8 cellular contexts compared by ENCODE assay signal in the genomic region with DNA sequence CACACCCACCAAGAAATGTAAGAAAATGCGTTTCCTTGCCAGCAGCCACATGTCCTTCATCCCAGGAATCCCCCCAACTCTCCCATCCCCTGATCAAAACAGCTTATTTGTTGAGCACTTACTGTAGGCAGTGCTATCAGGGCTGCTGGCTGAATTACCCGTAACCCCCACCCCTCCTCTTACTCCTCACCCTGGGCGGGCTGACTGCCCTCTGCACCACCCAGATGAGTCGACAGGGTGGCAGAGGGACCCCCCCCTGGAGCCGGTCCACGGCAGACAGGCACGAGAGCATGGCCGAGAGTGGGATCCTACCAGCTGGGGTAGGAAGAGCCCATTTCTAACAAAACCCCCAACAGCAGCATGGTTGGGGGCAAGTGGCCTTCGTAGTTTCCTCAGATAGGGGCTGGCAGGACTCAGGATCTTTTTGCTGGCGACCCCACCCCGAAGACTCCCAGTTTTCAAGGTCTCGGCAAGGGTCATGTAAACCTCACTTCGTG. TPM values are rescaled to one million over a fixed set of nuclear protein-coding genes. Genes with fewer than 3 reads are reported as not detected.
A peak's percentile ranks its signal among the peaks of the same experiment; 100 is the strongest.
DNase-seq lines count a peak whose midpoint lies in the region; ATAC-seq, FAIRE-seq and TF ChIP-seq lines count a peak whose summit lies in the region.

No MANE protein-coding gene starts in this region.

- no peaks in the 10 kb centered on the region for H3K9me2 ChIP-seq in neural cell (ENCODE audit: insufficient read depth, low read length)

- peak overlapping the region; percentile 27 for H3K9ac ChIP-seq in endocrine pancreas (ENCODE audit: control insufficient read depth, insufficient read depth, low read length)
- H3K9ac ChIP-seq in neural cell (ENCODE audit: low read length) = peak overlapping the region; percentile 44

- no peak overlapping the region for H3K4me2 ChIP-seq in neural cell (ENCODE audit: low read length)

- H2AFZ ChIP-seq in neural cell (ENCODE audit: low read depth, low read length) = no peak overlapping the region

- TF ChIP-seq RAD21 in neural cell (conservative IDR thresholded peaks at IDR 0.05) = no peak

- no peak for TF ChIP-seq CTCF in neural cell (IDR thresholded peaks at IDR 0.05; ENCODE audit: poor library complexity, severe bottlenecking)
- no peak for TF ChIP-seq CTCF in D721Med (IDR thresholded peaks at IDR 0.05; ENCODE audit: insufficient read depth, missing control alignments)

- no peaks in the 10 kb centered on the region for H3K36me3 ChIP-seq in endocrine pancreas (ENCODE audit: control insufficient read depth, insufficient read depth, low read length)
- no peaks in the 10 kb centered on the region for H3K36me3 ChIP-seq in neural cell (ENCODE audit: insufficient read depth, low read length)

- peak overlapping the region; percentile 56 for H3K27ac ChIP-seq in neural cell (ENCODE audit: low read length)

- peak; percentile 23 for ATAC-seq in SK-N-SH treated with all-trans-retinoic acid at 6 μM for 48 hours

- peaks cover 4% of the 10 kb centered on the region for H3K4me1 ChIP-seq in endocrine pancreas (ENCODE audit: control insufficient read depth, insufficient read depth, low read length)

- no peaks in the 10 kb centered on the region for H3K27me3 ChIP-seq in endocrine pancreas (ENCODE audit: control insufficient read depth, insufficient read depth, low read length)
- peaks cover 11% of the 10 kb centered on the region for H3K27me3 ChIP-seq in neural cell (ENCODE audit: insufficient read depth, low read depth, low read length)

- FAIRE-seq in D721Med (lab: Jason Lieb, UNC) = no peak

- H3K9me3 ChIP-seq in endocrine pancreas (ENCODE audit: control insufficient read depth, low read length) (no peaks in the 10 kb centered on the region), neural cell (ENCODE audit: low read length) (no peaks in the 10 kb centered on the region)

- H4K20me1 ChIP-seq in neural cell (ENCODE audit: insufficient read depth) = peaks cover 39% of the 10 kb centered on the region

- DNase-seq in SHP77 treated with DMSO at 0.1 percent for 48 hours (lab: John Stamatoyannopoulos, UW) = peak; percentile 49
- no peak for DNase-seq in SHP77 (lab: John Stamatoyannopoulos, UW)
- DNase-seq in globus pallidus (ENCODE audit: low spot score) = no peak
- DNase-seq in DMS153 (lab: John Stamatoyannopoulos, UW) = no peak
- no peak for DNase-seq in D721Med (ENCODE audit: insufficient read length, low spot score)

- H3K4me3 ChIP-seq in endocrine pancreas (ENCODE audit: control insufficient read depth, insufficient read depth, low read length) = no peak overlapping the region
- H3K4me3 ChIP-seq in neural cell (ENCODE audit: low read length) = peak overlapping the region; percentile 62

- no peaks in the 10 kb centered on the region for H3F3A ChIP-seq in neural cell (ENCODE audit: insufficient read depth, low read length, poor library complexity, severe bottlenecking)

- TF ChIP-seq EP300 in neural cell (conservative IDR thresholded peaks at IDR 0.05; ENCODE audit: poor library complexity, severe bottlenecking) = no peak

- peaks cover 29% of the 10 kb centered on the region for H3K79me2 ChIP-seq in neural cell (replicated peaks; ENCODE audit: insufficient read depth, low read length)

TF ChIP-seq in SK-N-SH treated with all-trans-retinoic acid at 6 μM for 48 hours, 23 proteins besides CTCF, POLR2A, EP300 and RAD21:
- TF ChIP-seq GLIS3 (CRISPR knock-in tag; IDR thresholded peaks at IDR 0.05) = peak; percentile 15; the same call in 1 of the 2 replicates
- TF ChIP-seq, protein P1, sequence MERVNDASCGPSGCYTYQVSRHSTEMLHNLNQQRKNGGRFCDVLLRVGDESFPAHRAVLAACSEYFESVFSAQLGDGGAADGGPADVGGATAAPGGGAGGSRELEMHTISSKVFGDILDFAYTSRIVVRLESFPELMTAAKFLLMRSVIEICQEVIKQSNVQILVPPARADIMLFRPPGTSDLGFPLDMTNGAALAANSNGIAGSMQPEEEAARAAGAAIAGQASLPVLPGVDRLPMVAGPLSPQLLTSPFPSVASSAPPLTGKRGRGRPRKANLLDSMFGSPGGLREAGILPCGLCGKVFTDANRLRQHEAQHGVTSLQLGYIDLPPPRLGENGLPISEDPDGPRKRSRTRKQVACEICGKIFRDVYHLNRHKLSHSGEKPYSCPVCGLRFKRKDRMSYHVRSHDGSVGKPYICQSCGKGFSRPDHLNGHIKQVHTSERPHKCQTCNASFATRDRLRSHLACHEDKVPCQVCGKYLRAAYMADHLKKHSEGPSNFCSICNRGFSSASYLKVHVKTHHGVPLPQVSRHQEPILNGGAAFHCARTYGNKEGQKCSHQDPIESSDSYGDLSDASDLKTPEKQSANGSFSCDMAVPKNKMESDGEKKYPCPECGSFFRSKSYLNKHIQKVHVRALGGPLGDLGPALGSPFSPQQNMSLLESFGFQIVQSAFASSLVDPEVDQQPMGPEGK (CRISPR knock-in tag; IDR thresholded peaks at IDR 0.05; ENCODE audit: borderline replicate concordance) = no peak
TF ChIP-seq in SK-N-SH treated with all-trans-retinoic acid at 6 μM for 48 hours: peak in this region for 1.

TF ChIP-seq in neural cell, 6 proteins besides CTCF, POLR2A, EP300 and RAD21:
- no peak for TF ChIP-seq MXI1 (conservative IDR thresholded peaks at IDR 0.05; ENCODE audit: poor library complexity, severe bottlenecking)
- peak; percentile 30 for TF ChIP-seq POLR2AphosphoS5 (IDR thresholded peaks at IDR 0.05)

RNA-seq across cellular contexts. Expression of a gene that starts 1.1 kb away (rescaled TPM):
- 9.4 and 14.7 TPM in 2 replicates for polyA plus RNA-seq in neural cell
- polyA minus RNA-seq in neural cell = 29.0 and 31.6 TPM in 2 replicates

RNA-seq across cellular contexts. Expression of a gene that starts 9.2 kb away (rescaled TPM):
- polyA plus RNA-seq in neural cell = 2.6 and 3.2 TPM in 2 replicates
- polyA minus RNA-seq in neural cell = 5.4 and 8.1 TPM in 2 replicates
